13 cellular contexts compared by ENCODE assay signal in genomic region chr15:92645051-92645631, GRCh38. TPM values are rescaled to one million over a fixed set of nuclear protein-coding genes. Genes with fewer than 3 reads are reported as not detected.
DNase-seq lines count a peak whose midpoint lies in the region; ATAC-seq and TF ChIP-seq lines count a peak whose summit lies in the region.
"Had no signal": no experiment of that assay in that cellular context is flagged by ENCODE, and none has a peak within 500 bp of the region (broad histone marks: within the 10 kb centered on the region; RNA-seq: fewer than 3 reads in every experiment).

No MANE protein-coding gene starts in this region.

- no peak overlapping the region for H3K27ac ChIP-seq in H9 (ENCODE audit: insufficient read length, low read depth, low read length)
- H3K27ac ChIP-seq in PC-3 (ENCODE audit: low read length), result peak overlapping the region; percentile 81
- peak overlapping the region; percentile 46 for H3K27ac ChIP-seq in suprapubic skin
- H3K27ac ChIP-seq: foreskin keratinocyte had no signal

- no peak overlapping the region for H4K8ac ChIP-seq in H9 (replicated peaks; ENCODE audit: insufficient read length, low read depth, low read length)

- peaks cover 2 to 13% (median 5%) of the 10 kb centered on the region in 3 experiments; a peak in 6 of 7 replicates for H3K36me3 Mint-ChIP-seq in H9 (ENCODE audit: insufficient read depth in 1 of 3, low read depth in 3 of 3)
- H3K36me3 Mint-ChIP-seq: activated naive CD8-positive, alpha-beta T cell treated with anti-CD3 and anti-CD28 coated beads, Interleukin-2, amount 10 ng/mL, durations not matched to agents 7 days and 5 days had no signal

- CTCF ChIA-PET in PC-3 (lab: Charles Lee), result no interaction called here

- POLR2A ChIA-PET in PC-3 (lab: Charles Lee; ENCODE audit: unreplicated experiment), result no interaction called here

- peaks cover 7% of the 10 kb centered on the region for H3K79me1 ChIP-seq in H9 (ENCODE audit: insufficient read depth, low read depth, low read length, poor library complexity, severe bottlenecking)

- no peak overlapping the region for H3K4ac ChIP-seq in H9 (ENCODE audit: low read depth, low read length)

- H3K36me3 ChIP-seq in PC-3 (ENCODE audit: low read depth, low read length) (peaks cover 3% of the 10 kb centered on the region; the same call in 1 of the 2 replicates), suprapubic skin (no peaks in the 10 kb centered on the region)

- TF ChIP-seq CTCF in H9 (conservative IDR thresholded peaks at IDR 0.05) (no peak), PC-3 (conservative IDR thresholded peaks at IDR 0.05; ENCODE audit: low read depth, low read length) (no peak), fibroblast of villous mesenchyme (IDR thresholded peaks at IDR 0.05; ENCODE audit: insufficient read depth, low read depth, low read length) (no peak), suprapubic skin (IDR thresholded peaks at IDR 0.05) (no peak)

- no peak overlapping the region for H3K23ac ChIP-seq in H9 (ENCODE audit: insufficient read length, low read depth, low read length)

- H4K91ac ChIP-seq in H9 (ENCODE audit: insufficient read length, low read depth, low read length), result peak overlapping the region; percentile 1

- H3K4me1 ChIP-seq in H9 (ENCODE audit: insufficient read depth, low read length) (peaks cover 34% of the 10 kb centered on the region), PC-3 (ENCODE audit: insufficient read depth, low read length) (peaks cover 33% of the 10 kb centered on the region), suprapubic skin (peaks cover 3% of the 10 kb centered on the region)
- H3K4me1 ChIP-seq: foreskin keratinocyte had no signal

- no peak for TF ChIP-seq EP300 in suprapubic skin (IDR thresholded peaks at IDR 0.05)

- ATAC-seq in PC-3, result no peak
- no peak for ATAC-seq in stimulated activated naive CD8-positive, alpha-beta T cell treated with anti-CD3 and anti-CD28 coated beads, Interleukin-15, Interleukin-2, amounts not matched to agents 100 U/mL and 50 U/mL, for 24 hours
- ATAC-seq: foreskin keratinocyte; naive thymus-derived CD8-positive, alpha-beta T cell had no signal

- H2BK15ac ChIP-seq in H9 (ENCODE audit: low read depth, low read length), result no peak overlapping the region

- DNase-seq in H9 (no peak), PC-3 (peak; percentile 72), fibroblast of villous mesenchyme (ENCODE audit: low read depth) (peak; percentile 60), suprapubic skin (ENCODE audit: low spot score in 2 of 2) (no peak), NCI-H1694 treated with DMSO at 0.1 percent for 48 hours (lab: John Stamatoyannopoulos, UW) (no peak), RPMI8226 (no peak)
- no peak for DNase-seq in stimulated activated naive CD8-positive, alpha-beta T cell treated with anti-CD3 and anti-CD28 coated beads, Interleukin-15, Interleukin-2, amounts not matched to agents 100 U/mL and 50 U/mL, for 24 hours
- DNase-seq: activated naive CD8-positive, alpha-beta T cell treated with anti-CD3 and anti-CD28 coated beads, Interleukin-2, amount 10 ng/mL, durations not matched to agents 7 days and 5 days; Calu3; foreskin keratinocyte; KBM-7; naive thymus-derived CD8-positive, alpha-beta T cell; NCI-H1930 had no signal

- H2AK5ac ChIP-seq in H9 (ENCODE audit: insufficient read length, low read length), result no peak overlapping the region

- no CpG with 5 or more reads among the region's 6 CpGs for WGBS in H9 (ENCODE audit: extremely low coverage, insufficient read length, low lambda C conversion rate)
- WGBS in suprapubic skin, result 75% methylated on average over 6 of the region's 6 CpGs

- no peak overlapping the region for H2BK120ac ChIP-seq in H9 (ENCODE audit: low read depth, low read length, poor library complexity, severe bottlenecking)

- peaks cover 6% of the 10 kb centered on the region for H3F3A ChIP-seq in PC-3 (ENCODE audit: low read length, unreplicated experiment)

- H2BK5ac ChIP-seq in H9 (ENCODE audit: insufficient read length, low read length), result no peak overlapping the region

- H3K4me2 ChIP-seq in H9 (ENCODE audit: insufficient read depth, insufficient read length, low read length), result no peak overlapping the region
- peak overlapping the region; percentile 66 for H3K4me2 ChIP-seq in PC-3 (ENCODE audit: low read length)

- intact Hi-C loops in PC-3 (cut with micrococcal nuclease), result no loop called here

- no peak overlapping the region for H3K56ac ChIP-seq in H9 (ENCODE audit: insufficient read length, low read depth, low read length)

- no peak overlapping the region for H2BK20ac ChIP-seq in H9 (ENCODE audit: low read depth, low read length, poor library complexity, severe bottlenecking)

- H3K9ac ChIP-seq in H9 (ENCODE audit: extremely low read depth, insufficient read length, low read length), result no peak overlapping the region
- peak overlapping the region; percentile 24; the same call in 1 of the 2 replicates for H3K9ac ChIP-seq in PC-3 (ENCODE audit: low read length)

- no peak overlapping the region for H2AFZ ChIP-seq in H9 (ENCODE audit: low read length)
- no peak overlapping the region for H2AFZ ChIP-seq in PC-3 (ENCODE audit: low read length)

- H3K9me2 ChIP-seq in PC-3 (replicated peaks; ENCODE audit: low read length), result no peaks in the 10 kb centered on the region

- no TSS peak for BruUV-seq in PC-3 (replicated peaks; lab: Mats Ljungman, UMichigan)

- H3K4me1 Mint-ChIP-seq in H9, result peaks cover 58 to 64% of the 10 kb centered on the region in 2 experiments
- H3K4me1 Mint-ChIP-seq: activated naive CD8-positive, alpha-beta T cell treated with anti-CD3 and anti-CD28 coated beads, Interleukin-2, amount 10 ng/mL, durations not matched to agents 7 days and 5 days had no signal

- H3K18ac ChIP-seq in H9 (ENCODE audit: insufficient read length, low read depth, low read length), result no peak overlapping the region

- H3T11ph ChIP-seq in H9 (ENCODE audit: low read length), result no peak overlapping the region

- H3K9me3 ChIP-seq in H9 (ENCODE audit: control insufficient read depth, low read depth, low read length) (no peaks in the 10 kb centered on the region), PC-3 (ENCODE audit: low read length) (no peaks in the 10 kb centered on the region; the same call in 1 of the 2 replicates), suprapubic skin (no peaks in the 10 kb centered on the region)

- H3K14ac ChIP-seq in H9 (ENCODE audit: insufficient read depth, low read length), result no peak overlapping the region

- no peaks in the 10 kb centered on the region for H3K27me3 ChIP-seq in H9 (ENCODE audit: insufficient read depth, low read length)
- H3K27me3 ChIP-seq in PC-3 (ENCODE audit: low read length), result no peaks in the 10 kb centered on the region
- H3K27me3 ChIP-seq in suprapubic skin, result no peaks in the 10 kb centered on the region

- H4K20me1 ChIP-seq in H9 (ENCODE audit: control insufficient read depth, insufficient read depth, insufficient read length) (no peaks in the 10 kb centered on the region), PC-3 (ENCODE audit: low read length) (no peaks in the 10 kb centered on the region)

- H3K27me3 Mint-ChIP-seq in H9 (ENCODE audit: low read depth), result no peaks in the 10 kb centered on the region

- H3K27ac Mint-ChIP-seq in H9, result peak overlapping the region; percentile 81 to 99 (median 87)

- H3K4me3 Mint-ChIP-seq in H9, result no peak overlapping the region
- H3K4me3 Mint-ChIP-seq: activated naive CD8-positive, alpha-beta T cell treated with anti-CD3 and anti-CD28 coated beads, Interleukin-2, amount 10 ng/mL, durations not matched to agents 7 days and 5 days; naive thymus-derived CD8-positive, alpha-beta T cell had no signal

- peaks cover 16% of the 10 kb centered on the region; the same call in 1 of the 2 replicates for H3K79me2 ChIP-seq in H9 (ENCODE audit: insufficient read depth, low read length)
- peaks cover 82% of the 10 kb centered on the region for H3K79me2 ChIP-seq in PC-3 (ENCODE audit: low read length)

- H3K9me3 Mint-ChIP-seq in H9, result peaks cover under 1 to 14% of the 10 kb centered on the region in 2 experiments; a peak in 3 of 5 replicates

- no peak for TF ChIP-seq POLR2A in suprapubic skin (IDR thresholded peaks at IDR 0.05)

- peak overlapping the region; percentile 13; the same call in 1 of the 2 replicates for H3K4me3 ChIP-seq in PC-3 (ENCODE audit: low read length)
- no peak overlapping the region for H3K4me3 ChIP-seq in fibroblast of villous mesenchyme (ENCODE audit: low read depth, low read length)
- H3K4me3 ChIP-seq in suprapubic skin, result no peak overlapping the region

- H2BK12ac ChIP-seq in H9 (ENCODE audit: insufficient read length, low read depth, low read length), result no peak overlapping the region

- no peak overlapping the region for H4K5ac ChIP-seq in H9 (ENCODE audit: insufficient read length, low read depth, low read length)

- no peaks in the 10 kb centered on the region for H3K23me2 ChIP-seq in H9 (ENCODE audit: insufficient read length, low read depth, low read length, poor library complexity, severe bottlenecking)

RNA-seq across cellular contexts. Expression of gene FAM174B, which starts 10.4 kb away (rescaled TPM):
- total RNA-seq in H9 (2021) (38.0 and 38.5 TPM in 2 replicates), PC-3 (2014; rRNA removed) (9.6 and 14.2 TPM in 2 replicates), fibroblast of villous mesenchyme (0.97 and 3.9 TPM in 2 replicates), suprapubic skin (10 to 100 TPM in 3 of 4 donors, 1 to 10 TPM in 1; 6.2 to 24.0 (median 18.3) TPM)

Comparison
In these comparisons a context has a peak if more than half of its experiments do, and no peak if none do; other contexts are left out.
1. DNase-seq: peak in PC-3 (single experiment) and fibroblast of villous mesenchyme (single experiment); none in H9 (single experiment), suprapubic skin (0 of 2), NCI-H1694 treated with DMSO at 0.1 percent for 48 hours (single experiment), RPMI8226 (single experiment) and stimulated activated naive CD8-positive, alpha-beta T cell treated with anti-CD3 and anti-CD28 coated beads, Interleukin-15, Interleukin-2, amounts not matched to agents 100 U/mL and 50 U/mL, for 24 hours (single experiment).